Comparison of ENCODE assay signal across 1 cellular context in genomic region chr5:149649730-149650129, GRCh38.
DNase-seq lines count a peak whose midpoint lies in the region; ATAC-seq and TF ChIP-seq lines count a peak whose summit lies in the region.
"Not testable (repeated sequence)": the region's sequence is repeated elsewhere in the genome, so short reads cannot be mapped to it uniquely, and the experiment has no call there.

No MANE protein-coding gene starts in this region.

- not testable (repeated sequence) for H3K4me1 Mint-ChIP-seq in WTC11

- not testable (repeated sequence) for DNase-seq in WTC11 (ENCODE audit: low spot score)

- not testable (repeated sequence) for H3K27ac Mint-ChIP-seq in WTC11

- H3K27me3 Mint-ChIP-seq in WTC11 (ENCODE audit: low read depth), result not testable (repeated sequence)

- CTCF ChIA-PET in WTC11 (lab: Charles Lee), result interaction anchor here (1.2 to 1.3 kb wide), 2 partner anchors 184 to 203 kb away, joined by 5 to 7 read pairs; no protein-coding TSS in a partner anchor

- not testable (repeated sequence) for H3K9me3 Mint-ChIP-seq in WTC11

- H3K4me3 Mint-ChIP-seq in WTC11, result not testable (repeated sequence)

- not testable (repeated sequence) for H3K36me3 Mint-ChIP-seq in WTC11

- TF ChIP-seq CTCF in WTC11 (IDR thresholded peaks at IDR 0.05), result not testable (repeated sequence)

- not testable (repeated sequence) for ATAC-seq in WTC11

- POLR2A ChIA-PET in WTC11 (lab: Charles Lee), result not testable (repeated sequence)

TF ChIP-seq in WTC11, 78 proteins besides CTCF, POLR2A, EP300 and RAD21:
- peak; percentile 94 for TF ChIP-seq HMGA2 (CRISPR knock-in tag; IDR thresholded peaks at IDR 0.05)
